In genomic region chr17:42679492-42680330, GRCh38 we compare ENCODE assay signal across 8 cellular contexts. TPM values are rescaled to one million over a fixed set of nuclear protein-coding genes. Genes with fewer than 3 reads are reported as not detected.
DNase-seq lines count a peak whose midpoint lies in the region; ATAC-seq, FAIRE-seq and TF ChIP-seq lines count a peak whose summit lies in the region.

No MANE protein-coding gene starts in this region.

- FAIRE-seq in urothelium cell line (lab: Jason Lieb, UNC): peak; percentile 69

- peaks cover 53% of the 10 kb centered on the region for H3K4me1 Mint-ChIP-seq in activated naive CD8-positive, alpha-beta T cell treated with anti-CD3 and anti-CD28 coated beads, Interleukin-2, amount 10 ng/mL, durations not matched to agents 7 days and 5 days
- H3K4me1 Mint-ChIP-seq in osteocyte (ENCODE audit: unreplicated experiment): peaks cover 52% of the 10 kb centered on the region

- peak overlapping the region; percentile 89 for H3K27ac Mint-ChIP-seq in activated naive CD8-positive, alpha-beta T cell treated with anti-CD3 and anti-CD28 coated beads, Interleukin-2, amount 10 ng/mL, durations not matched to agents 7 days and 5 days
- peak overlapping the region; percentile 95 for H3K27ac Mint-ChIP-seq in osteocyte (ENCODE audit: unreplicated experiment)

- H3K4me3 Mint-ChIP-seq in activated naive CD8-positive, alpha-beta T cell treated with anti-CD3 and anti-CD28 coated beads, Interleukin-2, amount 10 ng/mL, durations not matched to agents 7 days and 5 days: peak overlapping the region; percentile 93
- peak overlapping the region; percentile 57 for H3K4me3 Mint-ChIP-seq in osteocyte (ENCODE audit: unreplicated experiment)

- DNase-seq in GF-D8 (lab: John Stamatoyannopoulos, UW) (peak; percentile 50), KBM-7 (peak; percentile 85), SHP77 (lab: John Stamatoyannopoulos, UW) (peak; percentile 63 to 71), Right ventricle myocardium inferior (ENCODE audit: missing footprints) (peak; percentile 93), osteocyte (ENCODE audit: extremely low spot score, unreplicated experiment) (peak; percentile 92), urothelium cell line (ENCODE audit: low spot score) (no peak), DMS114 treated with DMSO at 0.1 percent for 48 hours (lab: John Stamatoyannopoulos, UW; ENCODE audit: unreplicated experiment) (no peak)
- peak; percentile 87 for DNase-seq in activated naive CD8-positive, alpha-beta T cell treated with anti-CD3 and anti-CD28 coated beads, Interleukin-2, amount 10 ng/mL, durations not matched to agents 7 days and 5 days

- intact Hi-C loops in Right ventricle myocardium inferior (cut with DNase I): loop anchor here (2.0 kb wide), 3 partner anchors 61 to 101 kb away; partner anchors contain the start of genes RETREG3 and TUBG1

- in situ Hi-C loops in KBM-7 (cut with MboI; ENCODE audit: low pct_unique_long_range_greater_than_20kb, low sequenced_read_pairs): no loop called here

- TF ChIP-seq CTCF in osteocyte (IDR thresholded peaks at IDR 0.05): peak; percentile 91

- no peaks in the 10 kb centered on the region for H3K9me3 Mint-ChIP-seq in activated naive CD8-positive, alpha-beta T cell treated with anti-CD3 and anti-CD28 coated beads, Interleukin-2, amount 10 ng/mL, durations not matched to agents 7 days and 5 days
- H3K9me3 Mint-ChIP-seq in osteocyte (ENCODE audit: unreplicated experiment): no peaks in the 10 kb centered on the region

- H3K27me3 Mint-ChIP-seq in activated naive CD8-positive, alpha-beta T cell treated with anti-CD3 and anti-CD28 coated beads, Interleukin-2, amount 10 ng/mL, durations not matched to agents 7 days and 5 days: peaks cover 51% of the 10 kb centered on the region
- H3K27me3 Mint-ChIP-seq in osteocyte (ENCODE audit: unreplicated experiment): no peaks in the 10 kb centered on the region

- H3K36me3 Mint-ChIP-seq in activated naive CD8-positive, alpha-beta T cell treated with anti-CD3 and anti-CD28 coated beads, Interleukin-2, amount 10 ng/mL, durations not matched to agents 7 days and 5 days: peaks cover 1% of the 10 kb centered on the region
- H3K36me3 Mint-ChIP-seq in osteocyte (ENCODE audit: unreplicated experiment): no peaks in the 10 kb centered on the region

- POLR2A ChIA-PET in activated naive CD8-positive, alpha-beta T cell treated with anti-CD3 and anti-CD28 coated beads, Interleukin-2, amount 10 ng/mL, durations not matched to agents 7 days and 5 days (lab: Charles Lee): interaction anchor here (1.0 to 6.4 kb wide), 10 partner anchors 21 to 322 kb away, joined by 3 to 40 read pairs (median 6); partner anchors contain the start of genes BECN1, MLX, PSMC3IP and RETREG3

- peak; percentile 49 for ATAC-seq in activated naive CD8-positive, alpha-beta T cell treated with anti-CD3 and anti-CD28 coated beads, Interleukin-2, amount 10 ng/mL, durations not matched to agents 7 days and 5 days (ENCODE audit: low read depth)
- ATAC-seq in Right ventricle myocardium inferior: peak; percentile 43

RNA-seq across cellular contexts. Expression of gene CCR10, which starts 1.9 kb away (rescaled TPM):
- total RNA-seq in activated naive CD8-positive, alpha-beta T cell treated with anti-CD3 and anti-CD28 coated beads, Interleukin-2, amount 10 ng/mL, durations not matched to agents 7 days and 5 days: under 1 TPM; 0.33 to 0.57 TPM
- 1.5 TPM for total RNA-seq in Right ventricle myocardium inferior
- 1.2 and 1.6 TPM in 2 replicates for total RNA-seq in osteocyte

RNA-seq across cellular contexts. Expression of gene CNTNAP1, which starts 2.6 kb away (rescaled TPM):
- 1 to 10 TPM; 3.6 to 4.6 TPM for total RNA-seq in activated naive CD8-positive, alpha-beta T cell treated with anti-CD3 and anti-CD28 coated beads, Interleukin-2, amount 10 ng/mL, durations not matched to agents 7 days and 5 days
- total RNA-seq in Right ventricle myocardium inferior: 7.3 TPM
- 35.8 and 40.4 TPM in 2 replicates for total RNA-seq in osteocyte

RNA-seq across cellular contexts. Expression of gene PLEKHH3, which starts 2.9 kb away (rescaled TPM):
- 1 to 10 TPM in 1 of 2 experiments, under 1 TPM in 1; 0.94 to 1.8 TPM for total RNA-seq in activated naive CD8-positive, alpha-beta T cell treated with anti-CD3 and anti-CD28 coated beads, Interleukin-2, amount 10 ng/mL, durations not matched to agents 7 days and 5 days
- total RNA-seq in Right ventricle myocardium inferior (26.1 TPM), osteocyte (26.7 and 28.9 TPM in 2 replicates)

RNA-seq across cellular contexts. Expression of gene TUBG2, which starts 20.6 kb away (rescaled TPM):
- 10 to 100 TPM; 17.0 to 19.2 TPM for total RNA-seq in activated naive CD8-positive, alpha-beta T cell treated with anti-CD3 and anti-CD28 coated beads, Interleukin-2, amount 10 ng/mL, durations not matched to agents 7 days and 5 days
- total RNA-seq in Right ventricle myocardium inferior (15.0 TPM), osteocyte (32.8 and 33.3 TPM in 2 replicates)

Comparison
In these comparisons a context has a peak if more than half of its experiments do, and no peak if none do; other contexts are left out.
1. DNase-seq: peak in GF-D8 (single experiment), KBM-7 (single experiment), SHP77 (2 of 2), activated naive CD8-positive, alpha-beta T cell treated with anti-CD3 and anti-CD28 coated beads, Interleukin-2, amount 10 ng/mL, durations not matched to agents 7 days and 5 days (single experiment), Right ventricle myocardium inferior (single experiment) and osteocyte (single experiment); none in urothelium cell line (single experiment) and DMS114 treated with DMSO at 0.1 percent for 48 hours (single experiment).